27 cellular contexts compared by ENCODE assay signal in the genomic region with DNA sequence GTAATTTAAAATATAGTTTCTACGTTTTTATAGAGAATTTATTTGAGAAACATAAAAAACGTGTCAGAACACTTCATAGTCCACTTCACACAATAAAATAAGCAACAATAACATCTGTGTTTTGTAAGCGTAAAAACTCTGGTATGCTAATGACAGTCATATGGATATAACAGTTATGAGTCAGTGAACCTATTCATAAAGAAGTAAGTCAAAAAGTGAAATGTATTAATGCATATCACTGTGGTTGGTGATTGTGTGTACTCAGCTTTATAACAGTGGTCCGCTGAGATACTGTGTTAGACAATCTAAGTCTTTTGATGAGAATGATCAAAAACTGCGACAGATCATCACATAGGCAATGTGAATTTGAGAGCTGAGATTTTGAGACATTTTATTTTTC.
DNase-seq lines count a peak whose midpoint lies in the region; ATAC-seq, FAIRE-seq and TF ChIP-seq lines count a peak whose summit lies in the region.
"Had no signal": no experiment of that assay in that cellular context is flagged by ENCODE, and none has a peak within 500 bp of the region (broad histone marks: within the 10 kb centered on the region; RNA-seq: fewer than 3 reads in every experiment).

No MANE protein-coding gene starts in this region.

- H3K36me3 Mint-ChIP-seq in activated T-cell treated with anti-CD3 and anti-CD28 coated beads, Interleukin-2, amount 50 U/mL, for 72 hours (ENCODE audit: insufficient read depth in 2 of 2) = no peaks in the 10 kb centered on the region
- H3K36me3 Mint-ChIP-seq in activated T-cell treated with anti-CD3 and anti-CD28 coated beads, Interleukin-2, amount 50 U/mL, for 24 hours (ENCODE audit: low read depth) = peaks cover 40% of the 10 kb centered on the region

- H3K4me1 Mint-ChIP-seq in activated T-cell treated with anti-CD3 and anti-CD28 coated beads, Interleukin-2, amount 50 U/mL, for 72 hours (ENCODE audit: low read depth) = no peaks in the 10 kb centered on the region
- peaks cover 8% of the 10 kb centered on the region for H3K4me1 Mint-ChIP-seq in activated T-cell treated with anti-CD3 and anti-CD28 coated beads, Interleukin-2, amount 50 U/mL, for 24 hours (ENCODE audit: low read depth)
- H3K4me1 Mint-ChIP-seq: activated naive CD8-positive, alpha-beta T cell treated with anti-CD3 and anti-CD28 coated beads for 36 hours had no signal

- peak; percentile 41 to 69 for ATAC-seq in activated T-cell treated with anti-CD3 and anti-CD28 coated beads, Interleukin-2, amount 50 U/mL, for 72 hours (replicated peaks in 1 of 2)
- ATAC-seq in HG02759 (IDR thresholded peaks at IDR 0.05; ENCODE audit: unreplicated experiment) = peak; percentile 70
- peak; percentile 62 for ATAC-seq in HG03521 (IDR thresholded peaks at IDR 0.05; ENCODE audit: unreplicated experiment)
- ATAC-seq in GM21447 (IDR thresholded peaks at IDR 0.05; ENCODE audit: unreplicated experiment) = no peak
- ATAC-seq: A549; body of pancreas; effector memory CD8-positive, alpha-beta T cell; left colon; SK-N-SH treated with all-trans-retinoic acid at 6 μM for 48 hours had no signal

- no peak for TF ChIP-seq CTCF in thyroid gland (IDR thresholded peaks at IDR 0.05)

- DNase-seq in activated T-cell treated with anti-CD3 and anti-CD28 coated beads, Interleukin-2, amount 50 U/mL, for 72 hours = no peak
- DNase-seq in activated T-cell treated with anti-CD3 and anti-CD28 coated beads, Interleukin-2, amount 50 U/mL, for 24 hours = no peak
- no peak for DNase-seq in small intestine
- DNase-seq in kidney glomerular epithelial cell (lab: John Stamatoyannopoulos, UW) = no peak
- DNase-seq in thyroid gland = no peak
- DNase-seq: activated naive CD8-positive, alpha-beta T cell treated with anti-CD3 and anti-CD28 coated beads for 36 hours; BE2C; body of pancreas; COR-L47; effector memory CD8-positive, alpha-beta T cell; esophagus squamous epithelium; left colon; mesenchymal stem cell; NCI-H1105; NCI-H2107; NCI-H510A; occipital lobe had no signal

- H3K27ac ChIP-seq in small intestine (ENCODE audit: low read depth in 1 of 2, low read length in 1 of 2) (no peak overlapping the region), thyroid gland (no peak overlapping the region)
- H3K27ac ChIP-seq: A549, body of pancreas, esophagus squamous epithelium, right atrium auricular region, RWPE1, vagina had no signal

- H3K27ac Mint-ChIP-seq in activated T-cell treated with anti-CD3 and anti-CD28 coated beads, Interleukin-2, amount 50 U/mL, for 72 hours = no peak overlapping the region
- H3K27ac Mint-ChIP-seq in activated T-cell treated with anti-CD3 and anti-CD28 coated beads, Interleukin-2, amount 50 U/mL, for 24 hours = no peak overlapping the region
- H3K27ac Mint-ChIP-seq: activated naive CD8-positive, alpha-beta T cell treated with anti-CD3 and anti-CD28 coated beads for 36 hours; effector memory CD8-positive, alpha-beta T cell; T-helper 2 cell treated with Interferon-gamma antibody and Interleukin-4, amounts not matched to agents 5 μg/mL and 100 μg/mL, for 36 hours had no signal

- intact Hi-C loops in thyroid gland (cut with DNase I) = no loop called here

- peaks cover 0 to 2% of the 10 kb centered on the region in 2 donors for H3K9me3 Mint-ChIP-seq in activated T-cell treated with anti-CD3 and anti-CD28 coated beads, Interleukin-2, amount 50 U/mL, for 72 hours
- H3K9me3 Mint-ChIP-seq in activated T-cell treated with anti-CD3 and anti-CD28 coated beads, Interleukin-2, amount 50 U/mL, for 24 hours = no peaks in the 10 kb centered on the region
- H3K9me3 Mint-ChIP-seq: activated naive CD8-positive, alpha-beta T cell treated with anti-CD3 and anti-CD28 coated beads for 36 hours; effector memory CD8-positive, alpha-beta T cell; T-helper 2 cell treated with Interferon-gamma antibody and Interleukin-4, amounts not matched to agents 5 μg/mL and 100 μg/mL, for 36 hours had no signal

- H3K27me3 ChIP-seq in small intestine (ENCODE audit: control insufficient read depth in 2 of 2, insufficient read depth in 2 of 2, low read length in 2 of 2) (no peaks in the 10 kb centered on the region), thyroid gland (no peaks in the 10 kb centered on the region)
- H3K27me3 ChIP-seq: BE2C, body of pancreas, esophagus squamous epithelium, right atrium auricular region, vagina had no signal

- FAIRE-seq in small intestine (lab: Jason Lieb, UNC) = peak; percentile 30
- FAIRE-seq: A549 had no signal

- no peak overlapping the region for H3K4me3 ChIP-seq in small intestine (ENCODE audit: low read depth in 1 of 2, low read length in 2 of 2)
- no peak overlapping the region for H3K4me3 ChIP-seq in thyroid gland (replicated peaks in 1 of 3)
- H3K4me3 ChIP-seq: A549, body of pancreas, esophagus squamous epithelium, HAP-1, right atrium auricular region, vagina had no signal

- WGBS in small intestine, 3 donors = 80 to 91% (median 86%) methylated on average over 5 of the region's 5 CpGs
- WGBS in thyroid gland, 2 donors = 95 to 96% methylated on average over 5 of the region's 5 CpGs

- TF ChIP-seq POLR2A in thyroid gland (IDR thresholded peaks at IDR 0.05) = no peak

- H3K27me3 Mint-ChIP-seq in activated T-cell treated with anti-CD3 and anti-CD28 coated beads, Interleukin-2, amount 50 U/mL, for 72 hours (ENCODE audit: low read depth) = no peaks in the 10 kb centered on the region
- H3K27me3 Mint-ChIP-seq in activated T-cell treated with anti-CD3 and anti-CD28 coated beads, Interleukin-2, amount 50 U/mL, for 24 hours = no peaks in the 10 kb centered on the region
- H3K27me3 Mint-ChIP-seq: activated naive CD8-positive, alpha-beta T cell treated with anti-CD3 and anti-CD28 coated beads for 36 hours; effector memory CD8-positive, alpha-beta T cell had no signal

- H3K9me3 ChIP-seq in small intestine (ENCODE audit: control insufficient read depth, low read depth) (no peaks in the 10 kb centered on the region), thyroid gland (no peaks in the 10 kb centered on the region)
- H3K9me3 ChIP-seq: A549, BE2C, body of pancreas, esophagus squamous epithelium, HAP-1, right atrium auricular region, vagina had no signal

- H3K36me3 ChIP-seq in small intestine (ENCODE audit: control insufficient read depth in 2 of 2, insufficient read depth in 2 of 2, low read length in 2 of 2) (no peaks in the 10 kb centered on the region), thyroid gland (no peaks in the 10 kb centered on the region)
- H3K36me3 ChIP-seq: BE2C, esophagus squamous epithelium, HAP-1, right atrium auricular region, vagina had no signal

- H3K4me1 ChIP-seq in small intestine (ENCODE audit: control insufficient read depth in 2 of 2, insufficient read depth in 1 of 2, low read depth in 1 of 2, low read length in 1 of 2) (no peaks in the 10 kb centered on the region), thyroid gland (no peaks in the 10 kb centered on the region)
- H3K4me1 ChIP-seq: A549, BE2C, esophagus squamous epithelium, HAP-1, right atrium auricular region had no signal

- no peak overlapping the region for H3K4me3 Mint-ChIP-seq in activated T-cell treated with anti-CD3 and anti-CD28 coated beads, Interleukin-2, amount 50 U/mL, for 72 hours
- no peak overlapping the region for H3K4me3 Mint-ChIP-seq in activated T-cell treated with anti-CD3 and anti-CD28 coated beads, Interleukin-2, amount 50 U/mL, for 24 hours
- H3K4me3 Mint-ChIP-seq: activated naive CD8-positive, alpha-beta T cell treated with anti-CD3 and anti-CD28 coated beads for 36 hours; effector memory CD8-positive, alpha-beta T cell; T-helper 2 cell treated with Interferon-gamma antibody and Interleukin-4, amounts not matched to agents 5 μg/mL and 100 μg/mL, for 36 hours had no signal
